Comparison of ENCODE assay signal across 1 cellular context in the genomic region with DNA sequence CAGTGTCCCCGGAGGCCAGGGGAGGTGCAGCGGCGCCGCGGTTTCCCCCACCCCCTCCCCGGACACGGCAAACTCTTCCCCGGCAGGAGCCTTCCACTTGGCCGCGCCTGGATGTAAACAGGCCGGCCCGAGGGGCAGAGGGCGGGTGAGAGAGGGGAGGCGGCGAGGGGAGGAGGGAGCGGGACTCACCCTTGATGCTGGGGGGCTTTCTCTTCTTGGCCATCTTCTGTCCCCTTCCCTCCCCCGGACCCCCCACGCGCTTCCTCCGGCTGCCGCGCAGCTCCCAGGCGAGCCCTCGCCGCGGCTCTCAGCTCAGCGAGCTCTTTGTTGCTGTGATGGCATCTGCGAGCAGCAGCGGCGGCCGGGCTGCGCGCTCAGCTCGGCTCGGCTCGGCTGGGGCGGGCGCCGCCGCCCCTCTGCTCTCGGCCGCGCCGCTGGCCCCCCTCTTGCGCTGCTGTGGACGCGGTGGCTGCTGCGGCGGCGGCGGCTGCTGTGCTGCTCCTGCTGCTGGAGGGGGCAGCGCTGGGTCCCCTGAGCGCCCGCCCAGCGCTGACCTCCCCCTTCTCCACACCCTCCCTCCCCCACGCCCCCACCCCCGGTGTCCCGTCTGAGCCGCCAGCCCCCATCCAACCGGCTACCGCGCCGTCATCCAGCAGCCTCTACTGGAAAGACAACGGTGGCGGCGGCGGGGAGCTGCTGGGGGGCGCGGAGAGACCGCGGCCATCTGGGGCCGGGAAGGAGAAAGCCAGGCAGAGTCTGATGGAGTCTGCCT.
TF ChIP-seq lines count a peak whose summit lies in the region.

No MANE protein-coding gene starts in this region.

TF ChIP-seq in IMR-90, 13 proteins besides CTCF, POLR2A, EP300 and RAD21 (continued from another document):
- TF ChIP-seq NFE2L2 (IDR thresholded peaks at IDR 0.05; ENCODE audit: low read depth, low read length) (no peak), SMC3 (IDR thresholded peaks at IDR 0.05; ENCODE audit: low read depth, low read length) (no peak), MXI1 (IDR thresholded peaks at IDR 0.05; ENCODE audit: borderline replicate concordance, low read depth, low read length) (no peak), CEBPB (IDR thresholded peaks at IDR 0.05; ENCODE audit: low read depth, low read length) (no peak)
TF ChIP-seq in IMR-90: peak in this region for 0.
